Comparison of ENCODE assay signal across 20 cellular contexts in genomic region chr2:235244497-235245215, GRCh38.
DNase-seq lines count a peak whose midpoint lies in the region; ATAC-seq and TF ChIP-seq lines count a peak whose summit lies in the region.
"Had no signal": no experiment of that assay in that cellular context is flagged by ENCODE, and none has a peak within 500 bp of the region (broad histone marks: within the 10 kb centered on the region; RNA-seq: fewer than 3 reads in every experiment).

No MANE protein-coding gene starts in this region.

- no peak for TF ChIP-seq CTCF in fibroblast of lung (conservative IDR thresholded peaks at IDR 0.05 in 1 of 2, IDR thresholded peaks at IDR 0.05 in 1 of 2; ENCODE audit: low read depth in 1 of 2, low read length in 2 of 2)

- H3K36me3 ChIP-seq in fibroblast of lung (ENCODE audit: control insufficient read depth, insufficient read depth, low read length) (no peaks in the 10 kb centered on the region), skeletal muscle tissue (ENCODE audit: control insufficient read depth in 3 of 3, insufficient read depth in 3 of 3, low read length in 3 of 3) (no peaks in the 10 kb centered on the region)
- H3K36me3 ChIP-seq: lower lobe of right lung, SJSA1 had no signal

- no peaks in the 10 kb centered on the region for H3K4me1 ChIP-seq in fibroblast of lung (ENCODE audit: control insufficient read depth, extremely low read depth, insufficient read depth, low read length)
- no peaks in the 10 kb centered on the region for H3K4me1 ChIP-seq in skeletal muscle tissue (ENCODE audit: control insufficient read depth in 3 of 3, insufficient read depth in 3 of 3, low read length in 3 of 3)
- H3K4me1 ChIP-seq: body of pancreas, lower lobe of right lung, SJSA1, testis had no signal

- H3K4me2 ChIP-seq in fibroblast of lung (ENCODE audit: extremely low read depth, insufficient read depth, low read length) = no peak overlapping the region

- H3K27me3 ChIP-seq in fibroblast of lung (ENCODE audit: control insufficient read depth, insufficient read depth, low read length) (no peaks in the 10 kb centered on the region), skeletal muscle tissue (ENCODE audit: control insufficient read depth in 3 of 3, insufficient read depth in 3 of 3, low read length in 3 of 3) (peaks cover 0 to 17% (median 0%) of the 10 kb centered on the region in 3 donors)
- H3K27me3 ChIP-seq: body of pancreas, SJSA1, testis had no signal

- H3K4me3 ChIP-seq in fibroblast of lung (replicated peaks in 1 of 4; ENCODE audit: control extremely low read depth in 1 of 4, insufficient read depth in 1 of 4, low read depth in 3 of 4, low read length in 4 of 4) (no peak overlapping the region), skeletal muscle tissue (ENCODE audit: low read length in 3 of 3) (no peak overlapping the region)
- H3K4me3 ChIP-seq: body of pancreas, coronary artery, lower lobe of right lung, SJSA1, testis had no signal

- ATAC-seq in HG03025 (IDR thresholded peaks at IDR 0.05; ENCODE audit: low FRiP score, unreplicated experiment) = no peak
- no peak for ATAC-seq in HG03135 (IDR thresholded peaks at IDR 0.05; ENCODE audit: unreplicated experiment)
- ATAC-seq: activated CD4-positive, alpha-beta T cell treated with anti-CD3 and anti-CD28 coated beads for 36 hours; body of pancreas; lower lobe of right lung; naive thymus-derived CD4-positive, alpha-beta T cell had no signal

- no peaks in the 10 kb centered on the region for H3K9me3 ChIP-seq in fibroblast of lung (ENCODE audit: control insufficient read depth, insufficient read depth, low read depth, low read length)
- no peaks in the 10 kb centered on the region for H3K9me3 ChIP-seq in skeletal muscle tissue (ENCODE audit: control insufficient read depth in 3 of 3, low read length in 3 of 3)
- H3K9me3 ChIP-seq: body of pancreas, lower lobe of right lung, SJSA1, testis had no signal

- H3K27ac ChIP-seq in fibroblast of lung (ENCODE audit: insufficient read depth, low read length) = no peak overlapping the region
- H3K27ac ChIP-seq in skeletal muscle tissue (ENCODE audit: low read depth, low read length) = peak overlapping the region; percentile 45
- H3K27ac ChIP-seq: body of pancreas, C4-2B, coronary artery, lower lobe of right lung, SJSA1, testis had no signal

- H3K79me2 ChIP-seq in fibroblast of lung (ENCODE audit: control insufficient read depth, insufficient read depth, low read length) = no peaks in the 10 kb centered on the region

- no peaks in the 10 kb centered on the region for H4K20me1 ChIP-seq in fibroblast of lung (ENCODE audit: control insufficient read depth, extremely low read depth, insufficient read depth, low read length)

- H3K9ac ChIP-seq in fibroblast of lung (ENCODE audit: insufficient read depth, low read length) (no peak overlapping the region), skeletal muscle tissue (ENCODE audit: low read depth in 1 of 3, low read length in 3 of 3) (no peak overlapping the region)

- no peak overlapping the region for H2AFZ ChIP-seq in fibroblast of lung (ENCODE audit: low read length)

- DNase-seq in EH (ENCODE audit: low read depth) (peak; percentile 90), MV-4-11 (lab: John Stamatoyannopoulos, UW) (peak; percentile 53), fibroblast of lung (ENCODE audit: low read depth in 2 of 2) (peak; percentile 61 to 70), dedifferentiated amniotic fluid mesenchymal stem cell (ENCODE audit: extremely low spot score) (no peak)
- DNase-seq: activated CD4-positive, alpha-beta T cell treated with anti-CD3 and anti-CD28 coated beads for 36 hours; activated naive CD4-positive, alpha-beta T cell treated with Interleukin-2 at 50 U/mL for 16 hours; body of pancreas; DMS 273 treated with DMSO at 0.1 percent for 48 hours; lower lobe of right lung; naive thymus-derived CD4-positive, alpha-beta T cell; NCI-H1694 treated with DMSO at 0.1 percent for 48 hours; NCI-H510A; T-helper 9 cell; testis had no signal
